26 cellular contexts compared by ENCODE assay signal in genomic region chr11:15202626-15203025, GRCh38.
DNase-seq lines count a peak whose midpoint lies in the region; ATAC-seq, FAIRE-seq and TF ChIP-seq lines count a peak whose summit lies in the region.
"Had no signal": no experiment of that assay in that cellular context is flagged by ENCODE, and none has a peak within 500 bp of the region (broad histone marks: within the 10 kb centered on the region; RNA-seq: fewer than 3 reads in every experiment).

No MANE protein-coding gene starts in this region.

- H3K4me1 Mint-ChIP-seq in activated CD8-positive, alpha-beta memory T cell treated with anti-CD3 and anti-CD28 coated beads, Interleukin-2, amount 10 ng/mL, durations not matched to agents 7 days and 5 days, result no peaks in the 10 kb centered on the region
- peaks cover 5% of the 10 kb centered on the region for H3K4me1 Mint-ChIP-seq in endodermal cell
- H3K4me1 Mint-ChIP-seq: CD8-positive, alpha-beta memory T cell; GM23338; H9 had no signal

- H3K36me3 ChIP-seq in endodermal cell (ENCODE audit: control insufficient read depth, insufficient read depth, low read length) (no peaks in the 10 kb centered on the region), psoas muscle (ENCODE audit: insufficient read depth in 1 of 2, low read depth in 1 of 2) (no peaks in the 10 kb centered on the region)
- H3K36me3 ChIP-seq: BE2C; BLaER1 treated with 17β-estradiol and CSF1 and Interleukin-3, amounts not matched to agents 10 nM and 100 nM had no signal

- H3K27me3 Mint-ChIP-seq in activated CD8-positive, alpha-beta memory T cell treated with anti-CD3 and anti-CD28 coated beads, Interleukin-2, amount 10 ng/mL, durations not matched to agents 7 days and 5 days, result peaks cover 9% of the 10 kb centered on the region
- peaks cover 13% of the 10 kb centered on the region for H3K27me3 Mint-ChIP-seq in endodermal cell (ENCODE audit: insufficient read depth)

- intact Hi-C loops in psoas muscle (cut with DNase I), result loop anchor here (10.0 kb wide), 2 partner anchors 228 to 298 kb away; partner anchors contain the start of gene CALCA (in 2 of the 2)

- H3K9ac ChIP-seq in endodermal cell (ENCODE audit: extremely low read depth, low read length, poor library complexity, severe bottlenecking), result no peak overlapping the region
- H3K9ac ChIP-seq: BLaER1 treated with 17β-estradiol and CSF1 and Interleukin-3, amounts not matched to agents 10 nM and 100 nM had no signal

- no peak overlapping the region for H3K27ac ChIP-seq in endodermal cell (ENCODE audit: low read depth, low read length)
- no peak overlapping the region for H3K27ac ChIP-seq in psoas muscle
- H3K27ac ChIP-seq: A549; BLaER1 treated with 17β-estradiol and CSF1 and Interleukin-3, amounts not matched to agents 10 nM and 100 nM had no signal

- 81 to 89% methylated on average over 5 of the region's 5 CpGs for WGBS in endodermal cell (ENCODE audit: insufficient coverage in 1 of 2, insufficient read length in 1 of 2), 2 experiments
- 84 to 93% (median 86%) methylated on average over 5 of the region's 5 CpGs for WGBS in psoas muscle, 3 donors

- H3K4me1 ChIP-seq in endodermal cell (ENCODE audit: control insufficient read depth, insufficient read depth, low read length) (no peaks in the 10 kb centered on the region), psoas muscle (peaks cover 25% of the 10 kb centered on the region)
- H3K4me1 ChIP-seq: BE2C had no signal

- H3K27me3 ChIP-seq in endodermal cell (ENCODE audit: control insufficient read depth, insufficient read depth, low read length, poor library complexity, severe bottlenecking) (peaks cover 9% of the 10 kb centered on the region), psoas muscle (ENCODE audit: insufficient read depth in 3 of 3, low read length in 2 of 3) (no peaks in the 10 kb centered on the region)
- H3K27me3 ChIP-seq: BE2C; BLaER1 treated with 17β-estradiol and CSF1 and Interleukin-3, amounts not matched to agents 10 nM and 100 nM had no signal

- CTCF ChIA-PET in activated CD8-positive, alpha-beta memory T cell treated with anti-CD3 and anti-CD28 coated beads, Interleukin-2, amount 10 ng/mL, durations not matched to agents 7 days and 5 days (lab: Charles Lee), result interaction anchor here (8.2 kb wide), 1 partner anchor 101 kb away, joined by 59 read pairs; no protein-coding TSS in a partner anchor

- no peaks in the 10 kb centered on the region for H3K9me3 Mint-ChIP-seq in activated CD8-positive, alpha-beta memory T cell treated with anti-CD3 and anti-CD28 coated beads, Interleukin-2, amount 10 ng/mL, durations not matched to agents 7 days and 5 days (ENCODE audit: low read depth)
- no peaks in the 10 kb centered on the region for H3K9me3 Mint-ChIP-seq in endodermal cell
- H3K9me3 Mint-ChIP-seq: CD14-positive monocyte; CD4-positive, alpha-beta T cell; CD8-positive, alpha-beta memory T cell; GM23338; H9 had no signal

- peak; percentile 23 for DNase-seq in activated CD8-positive, alpha-beta memory T cell treated with anti-CD3 and anti-CD28 coated beads, Interleukin-2, amount 10 ng/mL, durations not matched to agents 7 days and 5 days
- DNase-seq in activated CD8-positive, alpha-beta memory T cell treated with anti-CD3 and anti-CD28 coated beads for 24 hours, result no peak
- DNase-seq in NCI-H69 (lab: John Stamatoyannopoulos, UW), result peak; percentile 22
- DNase-seq in endodermal cell, result peak; percentile 7
- no peak for DNase-seq in NCI-H526 (lab: John Stamatoyannopoulos, UW)
- DNase-seq in psoas muscle, result no peak
- no peak for DNase-seq in frontal cortex (ENCODE audit: low spot score in 2 of 2)
- DNase-seq: 8988T; ACHN; AML-193; BE2C; CD4-positive, alpha-beta T cell; CD8-positive, alpha-beta memory T cell; DMS 273 treated with DMSO at 0.1 percent for 48 hours; DMS79; EL; GF-D8; H9 had no signal

- no peaks in the 10 kb centered on the region for H3K36me3 Mint-ChIP-seq in activated CD8-positive, alpha-beta memory T cell treated with anti-CD3 and anti-CD28 coated beads, Interleukin-2, amount 10 ng/mL, durations not matched to agents 7 days and 5 days
- H3K36me3 Mint-ChIP-seq in endodermal cell (ENCODE audit: low read depth), result no peaks in the 10 kb centered on the region
- H3K36me3 Mint-ChIP-seq: CD14-positive monocyte; CD8-positive, alpha-beta memory T cell had no signal

- H3K4me3 ChIP-seq in endodermal cell (ENCODE audit: low read length) (no peak overlapping the region), psoas muscle (no peak overlapping the region)
- H3K4me3 ChIP-seq: A549; BLaER1 treated with 17β-estradiol and CSF1 and Interleukin-3, amounts not matched to agents 10 nM and 100 nM; GM23338 had no signal

- TF ChIP-seq CTCF in endodermal cell (conservative IDR thresholded peaks at IDR 0.05) (no peak), psoas muscle (IDR thresholded peaks at IDR 0.05) (no peak)

- FAIRE-seq in frontal cortex (lab: Jason Lieb, UNC), result no peak
- FAIRE-seq: A549, D721Med, GM12891, GM18507 had no signal

- H3K9me3 ChIP-seq in endodermal cell (ENCODE audit: control insufficient read depth, low read length) (no peaks in the 10 kb centered on the region), psoas muscle (no peaks in the 10 kb centered on the region)
- H3K9me3 ChIP-seq: A549; BE2C; BLaER1 treated with 17β-estradiol and CSF1 and Interleukin-3, amounts not matched to agents 10 nM and 100 nM had no signal

- H3K27ac Mint-ChIP-seq in activated CD8-positive, alpha-beta memory T cell treated with anti-CD3 and anti-CD28 coated beads, Interleukin-2, amount 10 ng/mL, durations not matched to agents 7 days and 5 days, result no peak overlapping the region
- H3K27ac Mint-ChIP-seq in endodermal cell, result no peak overlapping the region
- H3K27ac Mint-ChIP-seq: CD14-positive monocyte; CD4-positive, alpha-beta T cell; CD8-positive, alpha-beta memory T cell; GM23338; H9 had no signal

- H3K4me3 Mint-ChIP-seq in activated CD8-positive, alpha-beta memory T cell treated with anti-CD3 and anti-CD28 coated beads, Interleukin-2, amount 10 ng/mL, durations not matched to agents 7 days and 5 days, result no peak overlapping the region
- H3K4me3 Mint-ChIP-seq in endodermal cell, result no peak overlapping the region
- H3K4me3 Mint-ChIP-seq: CD14-positive monocyte; CD4-positive, alpha-beta T cell; CD8-positive, alpha-beta memory T cell; GM23338; H9 had no signal

- ATAC-seq in activated CD8-positive, alpha-beta memory T cell treated with anti-CD3 and anti-CD28 coated beads, Interleukin-2, amount 10 ng/mL, durations not matched to agents 7 days and 5 days, result no peak
- ATAC-seq in psoas muscle, result no peak
- ATAC-seq: A549, GM23338, HCT116 had no signal

Comparison
In these comparisons a context has a peak if more than half of its experiments do, and no peak if none do; other contexts are left out.
1. DNase-seq: peak in activated CD8-positive, alpha-beta memory T cell treated with anti-CD3 and anti-CD28 coated beads, Interleukin-2, amount 10 ng/mL, durations not matched to agents 7 days and 5 days (single experiment), NCI-H69 (single experiment) and endodermal cell (single experiment); none in activated CD8-positive, alpha-beta memory T cell treated with anti-CD3 and anti-CD28 coated beads for 24 hours (single experiment), NCI-H526 (0 of 2), psoas muscle (0 of 2) and frontal cortex (0 of 2).